ENCODE assay signal across 8 cellular contexts in genomic region chr2:677056-677949, GRCh38. TPM values are rescaled to one million over a fixed set of nuclear protein-coding genes. Genes with fewer than 3 reads are reported as not detected.
DNase-seq lines count a peak whose midpoint lies in the region; ATAC-seq and TF ChIP-seq lines count a peak whose summit lies in the region.

Gene TMEM18, minus strand, starts transcription at chr2:677406. Its CDS starts 61 bp downstream, at chr2:677345.

- H3K27me3 Mint-ChIP-seq in activated naive CD4-positive, alpha-beta T cell treated with anti-CD3 and anti-CD28 coated beads for 36 hours (ENCODE audit: low read depth) = no peaks in the 10 kb centered on the region

- H2AFZ ChIP-seq in MM.1S (ENCODE audit: low read length) = peak within 1 kb of the TSS; percentile 91

- H3K79me2 ChIP-seq in MM.1S (ENCODE audit: low read length) = peaks cover 38% of the 10 kb centered on the region

- no peaks in the 10 kb centered on the region for H3K9me3 Mint-ChIP-seq in activated naive CD4-positive, alpha-beta T cell treated with anti-CD3 and anti-CD28 coated beads for 36 hours

- peaks cover 44% of the 10 kb centered on the region for H3K4me1 Mint-ChIP-seq in activated naive CD4-positive, alpha-beta T cell treated with anti-CD3 and anti-CD28 coated beads for 36 hours (ENCODE audit: low read depth)

- H3K27ac Mint-ChIP-seq in activated naive CD4-positive, alpha-beta T cell treated with anti-CD3 and anti-CD28 coated beads for 36 hours = peak within 1 kb of the TSS; percentile 97

- H4K20me1 ChIP-seq in MM.1S (ENCODE audit: insufficient read depth, low read length) = no peaks in the 10 kb centered on the region

- TF ChIP-seq CTCF in MM.1S (IDR thresholded peaks at IDR 0.05; ENCODE audit: low read length) = peak; percentile 24; the same call in 1 of the 2 replicates
- TF ChIP-seq CTCF in gastroesophageal sphincter (IDR thresholded peaks at IDR 0.05) = peak in 2 of 4 experiments; percentile 32 to 36
- peak; percentile 29 for TF ChIP-seq CTCF in upper lobe of right lung (IDR thresholded peaks at IDR 0.05)

- no peaks in the 10 kb centered on the region for H3K27me3 ChIP-seq in MM.1S (replicated peaks; ENCODE audit: insufficient read depth, low read length)
- H3K27me3 ChIP-seq in gastroesophageal sphincter = no peaks in the 10 kb centered on the region
- H3K27me3 ChIP-seq in upper lobe of right lung = no peaks in the 10 kb centered on the region

- peak within 1 kb of the TSS; percentile 94 for H3K4me3 Mint-ChIP-seq in activated naive CD4-positive, alpha-beta T cell treated with anti-CD3 and anti-CD28 coated beads for 36 hours

- H3F3A ChIP-seq in MM.1S (ENCODE audit: insufficient read depth, low read length) = peaks cover 6% of the 10 kb centered on the region; the same call in 1 of the 2 replicates

- peak within 1 kb of the TSS; percentile 98 for H3K9ac ChIP-seq in MM.1S (ENCODE audit: low read length)

- H3K36me3 Mint-ChIP-seq in activated naive CD4-positive, alpha-beta T cell treated with anti-CD3 and anti-CD28 coated beads for 36 hours (ENCODE audit: low read depth) = peaks cover 15% of the 10 kb centered on the region

- no peak for TF ChIP-seq EP300 in gastroesophageal sphincter (IDR thresholded peaks at IDR 0.05)

- peak; percentile 88 for ATAC-seq in gastroesophageal sphincter
- ATAC-seq in upper lobe of right lung = peak; percentile 93

- H3K27ac ChIP-seq in MM.1S (ENCODE audit: low read length) = peak within 1 kb of the TSS; percentile 100
- H3K27ac ChIP-seq in gastroesophageal sphincter = peak within 1 kb of the TSS; percentile 95 to 100 (median 96)
- peak within 1 kb of the TSS; percentile 100 for H3K27ac ChIP-seq in upper lobe of right lung

- peaks cover 5% of the 10 kb centered on the region; the same call in 1 of the 2 replicates for H3K36me3 ChIP-seq in MM.1S (replicated peaks; ENCODE audit: insufficient read depth, low read length)
- H3K36me3 ChIP-seq in gastroesophageal sphincter = peaks cover 0 to 24% of the 10 kb centered on the region in 2 donors
- H3K36me3 ChIP-seq in upper lobe of right lung = peaks cover 11% of the 10 kb centered on the region

- TF ChIP-seq POLR2A in gastroesophageal sphincter (IDR thresholded peaks at IDR 0.05) = peak; percentile 66 to 87

- peaks cover 15% of the 10 kb centered on the region for H3K4me1 ChIP-seq in MM.1S (ENCODE audit: low read length)
- H3K4me1 ChIP-seq in gastroesophageal sphincter = peaks cover 0 to 42% (median 5%) of the 10 kb centered on the region in 3 donors
- H3K4me1 ChIP-seq in upper lobe of right lung = peaks cover 11% of the 10 kb centered on the region

- H3K9me2 ChIP-seq in MM.1S (replicated peaks; ENCODE audit: insufficient read depth, low read length) = no peaks in the 10 kb centered on the region

- peak within 1 kb of the TSS; percentile 87 for H3K4me3 ChIP-seq in GM08714 (ENCODE audit: low read length)
- H3K4me3 ChIP-seq in MM.1S (ENCODE audit: low read length) = peak within 1 kb of the TSS; percentile 98
- peak within 1 kb of the TSS; percentile 72 to 99 for H3K4me3 ChIP-seq in gastroesophageal sphincter
- peak within 1 kb of the TSS; percentile 98 for H3K4me3 ChIP-seq in upper lobe of right lung

- H3K9me3 ChIP-seq in MM.1S (replicated peaks; ENCODE audit: insufficient read depth, low read length) (no peaks in the 10 kb centered on the region), gastroesophageal sphincter (no peaks in the 10 kb centered on the region), upper lobe of right lung (no peaks in the 10 kb centered on the region)

- intact Hi-C loops in activated naive CD4-positive, alpha-beta T cell treated with anti-CD3 and anti-CD28 coated beads for 36 hours (cut with micrococcal nuclease) = loop anchor here (1.0 to 10.0 kb wide), 6 partner anchors 180 to 485 kb away; partner anchors contain the start of genes ACP1, ALKAL2 and SH3YL1
- intact Hi-C loops in upper lobe of right lung (cut with DNase I) = no loop called here

- 0% methylated on average over 3 to 5 of the region's 67 CpGs for WGBS in gastroesophageal sphincter (ENCODE audit: low coverage in 1 of 2), 2 donors

- H3K4me2 ChIP-seq in MM.1S (ENCODE audit: low read depth, low read length) = peak within 1 kb of the TSS; percentile 82

- CTCF ChIA-PET in activated naive CD4-positive, alpha-beta T cell treated with anti-CD3 and anti-CD28 coated beads for 36 hours (lab: Charles Lee) = interaction anchor here (0.5 to 1.2 kb wide), 4 partner anchors 40 to 869 kb away, joined by 3 to 5 read pairs (median 3); no protein-coding TSS in a partner anchor

- DNase-seq in HCEC 1CT (peak; percentile 98), MM.1S (peak; percentile 98), SHP77 treated with DMSO at 0.1 percent for 48 hours (lab: John Stamatoyannopoulos, UW) (peak; percentile 98), nucleus accumbens (lab: John Stamatoyannopoulos, UW) (peak in 52 of 56 donors; percentile 73 to 100 (median 97)), upper lobe of right lung (no peak)
- DNase-seq in activated naive CD4-positive, alpha-beta T cell treated with anti-CD3 and anti-CD28 coated beads for 36 hours = peak; percentile 95

RNA-seq across cellular contexts. Expression of gene TMEM18, which starts in this region (rescaled TPM):
- total RNA-seq in activated naive CD4-positive, alpha-beta T cell treated with anti-CD3 and anti-CD28 coated beads for 36 hours = 10 to 100 TPM; 22.4 to 25.1 TPM
- total RNA-seq in gastroesophageal sphincter (10 to 100 TPM; 10.6 to 32.7 (median 18.8) TPM), upper lobe of right lung (21.3 TPM)
